In the genomic region with DNA sequence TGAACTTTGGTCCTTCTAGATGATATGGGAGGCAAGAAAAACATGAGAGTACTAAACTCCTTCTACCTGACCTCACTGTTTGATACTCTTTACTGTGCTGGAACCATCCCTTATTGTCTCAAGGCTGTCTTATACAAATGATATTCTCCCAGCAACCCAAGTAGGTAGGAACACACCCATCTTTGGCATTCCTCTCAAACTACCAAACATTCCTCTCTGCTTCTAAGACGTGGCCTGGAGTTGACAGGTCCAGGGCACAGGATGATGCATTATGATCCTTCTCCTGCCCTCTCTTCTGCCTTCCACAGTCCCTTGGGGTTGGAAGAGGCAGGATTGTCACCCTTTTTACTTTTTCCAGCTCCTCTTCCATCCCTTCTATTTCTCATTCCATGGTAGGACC, we compare ENCODE assay signal across 20 cellular contexts.
"Had no signal": no experiment of that assay in that cellular context is flagged by ENCODE, and none has a peak within 500 bp of the region (broad histone marks: within the 10 kb centered on the region; RNA-seq: fewer than 3 reads in every experiment).

No MANE protein-coding gene starts in this region.

- H3K36me3 ChIP-seq: brain microvascular endothelial cell, sigmoid colon, spleen, thyroid gland, uterus had no signal

- DNase-seq: activated CD4-positive, alpha-beta memory T cell treated with anti-CD3 and anti-CD28 coated beads, Interleukin-2, amount 10 ng/mL, durations not matched to agents 7 days and 5 days; activated CD4-positive, alpha-beta T cell treated with anti-CD3 and anti-CD28 coated beads for 48 hours; activated CD4-positive, CD25-positive, alpha-beta regulatory T cell; activated CD8-positive, alpha-beta memory T cell treated with anti-CD3 and anti-CD28 coated beads, Interleukin-2, amount 10 ng/mL, durations not matched to agents 7 days and 5 days; activated naive CD4-positive, alpha-beta T cell treated with anti-CD3 and anti-CD28 coated beads, Interleukin-2, amount 10 ng/mL, durations not matched to agents 7 days and 5 days; activated naive CD8-positive, alpha-beta T cell treated with anti-CD3 and anti-CD28 coated beads, Interleukin-2, amount 50 U/mL, for 24 hours; activated T-cell treated with anti-CD3 and anti-CD28 coated beads, Interleukin-2, amount 50 U/mL, for 24 hours; anterior cingulate cortex; brain microvascular endothelial cell; erythroblast; sigmoid colon; spleen; stimulated activated naive CD4-positive, alpha-beta T cell; T-helper 1 cell; T-helper 9 cell; thyroid gland; uterus had no signal

- ATAC-seq: activated CD8-positive, alpha-beta memory T cell treated with anti-CD3 and anti-CD28 coated beads, Interleukin-2, amount 10 ng/mL, durations not matched to agents 7 days and 5 days; activated naive CD8-positive, alpha-beta T cell treated with anti-CD3 and anti-CD28 coated beads, Interleukin-2, amount 50 U/mL, for 24 hours had no signal

- H3K27ac ChIP-seq: brain microvascular endothelial cell, coronary artery, parathyroid adenoma, sigmoid colon, spleen, thyroid gland, uterus had no signal

- H3K4me3 ChIP-seq: coronary artery, sigmoid colon, spleen, thyroid gland, uterus had no signal

- H3K36me3 Mint-ChIP-seq: activated CD8-positive, alpha-beta memory T cell treated with anti-CD3 and anti-CD28 coated beads, Interleukin-2, amount 10 ng/mL, durations not matched to agents 7 days and 5 days; activated naive CD4-positive, alpha-beta T cell treated with anti-CD3 and anti-CD28 coated beads, Interleukin-2, amount 10 ng/mL, durations not matched to agents 7 days and 5 days had no signal

- H3K27ac Mint-ChIP-seq: activated CD4-positive, alpha-beta memory T cell treated with anti-CD3 and anti-CD28 coated beads, Interleukin-2, amount 10 ng/mL, durations not matched to agents 7 days and 5 days; activated CD8-positive, alpha-beta memory T cell treated with anti-CD3 and anti-CD28 coated beads, Interleukin-2, amount 10 ng/mL, durations not matched to agents 7 days and 5 days; activated naive CD4-positive, alpha-beta T cell treated with anti-CD3 and anti-CD28 coated beads, Interleukin-2, amount 10 ng/mL, durations not matched to agents 7 days and 5 days; activated naive CD8-positive, alpha-beta T cell treated with anti-CD3 and anti-CD28 coated beads, Interleukin-2, amount 50 U/mL, for 24 hours; activated T-cell treated with anti-CD3 and anti-CD28 coated beads, Interleukin-2, amount 50 U/mL, for 24 hours; nephron had no signal

- H3K27me3 ChIP-seq: brain microvascular endothelial cell, sigmoid colon, spleen, thyroid gland, uterus had no signal

- H3K9me3 ChIP-seq: sigmoid colon, spleen, thyroid gland, uterus had no signal

- H3K9me3 Mint-ChIP-seq: activated CD4-positive, alpha-beta memory T cell treated with anti-CD3 and anti-CD28 coated beads, Interleukin-2, amount 10 ng/mL, durations not matched to agents 7 days and 5 days; activated naive CD4-positive, alpha-beta T cell treated with anti-CD3 and anti-CD28 coated beads, Interleukin-2, amount 10 ng/mL, durations not matched to agents 7 days and 5 days; activated T-cell treated with anti-CD3 and anti-CD28 coated beads, Interleukin-2, amount 50 U/mL, for 24 hours; nephron had no signal

- H2AFZ ChIP-seq: parathyroid adenoma had no signal

- H3K4me1 ChIP-seq: sigmoid colon, spleen, thyroid gland, uterus had no signal

- H3K27me3 Mint-ChIP-seq: activated CD4-positive, alpha-beta memory T cell treated with anti-CD3 and anti-CD28 coated beads, Interleukin-2, amount 10 ng/mL, durations not matched to agents 7 days and 5 days; activated CD8-positive, alpha-beta memory T cell treated with anti-CD3 and anti-CD28 coated beads, Interleukin-2, amount 10 ng/mL, durations not matched to agents 7 days and 5 days; activated naive CD4-positive, alpha-beta T cell treated with anti-CD3 and anti-CD28 coated beads, Interleukin-2, amount 10 ng/mL, durations not matched to agents 7 days and 5 days; activated naive CD8-positive, alpha-beta T cell treated with anti-CD3 and anti-CD28 coated beads, Interleukin-2, amount 50 U/mL, for 24 hours; activated T-cell treated with anti-CD3 and anti-CD28 coated beads, Interleukin-2, amount 50 U/mL, for 24 hours had no signal

- H3K9ac ChIP-seq: parathyroid adenoma had no signal

- H3K4me3 Mint-ChIP-seq: activated CD4-positive, alpha-beta memory T cell treated with anti-CD3 and anti-CD28 coated beads, Interleukin-2, amount 10 ng/mL, durations not matched to agents 7 days and 5 days; activated CD8-positive, alpha-beta memory T cell treated with anti-CD3 and anti-CD28 coated beads, Interleukin-2, amount 10 ng/mL, durations not matched to agents 7 days and 5 days; activated naive CD4-positive, alpha-beta T cell treated with anti-CD3 and anti-CD28 coated beads, Interleukin-2, amount 10 ng/mL, durations not matched to agents 7 days and 5 days; activated naive CD8-positive, alpha-beta T cell treated with anti-CD3 and anti-CD28 coated beads, Interleukin-2, amount 50 U/mL, for 24 hours; activated T-cell treated with anti-CD3 and anti-CD28 coated beads, Interleukin-2, amount 50 U/mL, for 24 hours; nephron had no signal

- H3K4me1 Mint-ChIP-seq: activated CD4-positive, alpha-beta memory T cell treated with anti-CD3 and anti-CD28 coated beads, Interleukin-2, amount 10 ng/mL, durations not matched to agents 7 days and 5 days; activated CD8-positive, alpha-beta memory T cell treated with anti-CD3 and anti-CD28 coated beads, Interleukin-2, amount 10 ng/mL, durations not matched to agents 7 days and 5 days; activated naive CD4-positive, alpha-beta T cell treated with anti-CD3 and anti-CD28 coated beads, Interleukin-2, amount 10 ng/mL, durations not matched to agents 7 days and 5 days; activated naive CD8-positive, alpha-beta T cell treated with anti-CD3 and anti-CD28 coated beads, Interleukin-2, amount 50 U/mL, for 24 hours; nephron had no signal
